In the genomic region with DNA sequence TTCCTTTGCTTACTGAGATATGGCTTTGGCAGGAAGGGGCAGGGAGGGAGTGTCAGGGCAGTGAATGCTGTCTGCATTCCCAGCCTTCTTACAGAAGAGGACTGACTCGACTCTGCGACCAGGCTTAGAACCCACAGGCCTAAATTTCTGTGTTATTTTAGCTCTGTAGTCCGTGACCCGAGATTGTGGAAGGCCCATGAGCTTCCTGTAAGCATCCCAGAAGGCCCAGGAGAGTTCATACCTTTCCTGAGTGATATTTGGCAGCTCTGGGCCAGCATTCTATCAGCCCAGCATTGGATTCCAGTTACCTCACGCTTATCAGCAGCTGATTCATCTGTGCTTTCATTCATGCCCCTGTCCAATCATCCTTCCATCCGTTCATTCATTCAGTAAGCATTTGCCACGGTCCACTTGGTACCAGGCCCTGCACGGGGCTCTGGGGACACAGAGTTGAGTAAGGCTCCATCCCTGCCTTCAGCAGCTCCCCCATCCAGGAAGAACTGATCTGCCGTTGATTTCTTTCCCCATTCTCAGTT, we compare ENCODE assay signal across 9 cellular contexts. TPM values are rescaled to one million over a fixed set of nuclear protein-coding genes. Genes with fewer than 3 reads are reported as not detected.
DNase-seq lines count a peak whose midpoint lies in the region; ATAC-seq and TF ChIP-seq lines count a peak whose summit lies in the region.
"Had no signal": no experiment of that assay in that cellular context is flagged by ENCODE, and none has a peak within 500 bp of the region (broad histone marks: within the 10 kb centered on the region; RNA-seq: fewer than 3 reads in every experiment).

No MANE protein-coding gene starts in this region.

- peak overlapping the region; percentile 68 for H3K27ac ChIP-seq in suprapubic skin

- no peak for TF ChIP-seq EP300 in suprapubic skin (IDR thresholded peaks at IDR 0.05)

- H3K4me1 ChIP-seq in suprapubic skin: peaks cover 15% of the 10 kb centered on the region
- H3K4me1 ChIP-seq: Peyer's patch had no signal

- H3K4me3 ChIP-seq in suprapubic skin: no peak overlapping the region
- H3K4me3 ChIP-seq: Peyer's patch had no signal

- no peak for TF ChIP-seq POLR2A in suprapubic skin (IDR thresholded peaks at IDR 0.05)

- H3K27me3 ChIP-seq in suprapubic skin: no peaks in the 10 kb centered on the region
- H3K27me3 ChIP-seq: Peyer's patch had no signal

- DNase-seq in amniotic epithelial cell (ENCODE audit: low read depth) (peak; percentile 99), iris pigment epithelial cell (ENCODE audit: low read depth) (peak; percentile 97), suprapubic skin (ENCODE audit: low spot score in 2 of 2) (no peak), DMS 273 (lab: John Stamatoyannopoulos, UW; ENCODE audit: unreplicated experiment) (no peak), NCI-H146 (lab: John Stamatoyannopoulos, UW) (no peak)
- no peak for DNase-seq in activated effector memory CD4-positive, alpha-beta T cell treated with anti-CD3 and anti-CD28 coated beads, Interleukin-2, amount 50 U/mL, for 16 hours
- DNase-seq: Peyer's patch had no signal

- peaks cover 35% of the 10 kb centered on the region for H3K36me3 ChIP-seq in suprapubic skin

- ATAC-seq in GM21825 (IDR thresholded peaks at IDR 0.05; ENCODE audit: unreplicated experiment) (peak; percentile 49), GM18909 (IDR thresholded peaks at IDR 0.05; ENCODE audit: poor library complexity, unreplicated experiment) (no peak)

- 59% methylated on average over 9 of the region's 9 CpGs for WGBS in suprapubic skin

- TF ChIP-seq CTCF in suprapubic skin (IDR thresholded peaks at IDR 0.05): no peak

- no peaks in the 10 kb centered on the region for H3K9me3 ChIP-seq in suprapubic skin
- H3K9me3 ChIP-seq: Peyer's patch had no signal

RNA-seq across cellular contexts. Expression of a gene that starts 28.2 kb away (rescaled TPM):
- total RNA-seq in suprapubic skin: 10 to 100 TPM; 14.2 to 30.7 (median 21.9) TPM

RNA-seq across cellular contexts. Expression of a gene that starts 52.5 kb away (rescaled TPM):
- total RNA-seq in suprapubic skin: 10 to 100 TPM; 73.7 to 91.3 (median 82.1) TPM

Comparison
In these comparisons a context has a peak if more than half of its experiments do, and no peak if none do; other contexts are left out.
1. DNase-seq: peak in amniotic epithelial cell (single experiment) and iris pigment epithelial cell (single experiment); none in suprapubic skin (0 of 2), activated effector memory CD4-positive, alpha-beta T cell treated with anti-CD3 and anti-CD28 coated beads, Interleukin-2, amount 50 U/mL, for 16 hours (single experiment), DMS 273 (single experiment) and NCI-H146 (single experiment).